ENCODE assay signal across 6 cellular contexts in genomic region chr20:37540838-37541237, GRCh38. TPM values are rescaled to one million over a fixed set of nuclear protein-coding genes. Genes with fewer than 3 reads are reported as not detected.
"Had no signal": no experiment of that assay in that cellular context is flagged by ENCODE, and none has a peak within 500 bp of the region (broad histone marks: within the 10 kb centered on the region; RNA-seq: fewer than 3 reads in every experiment).

No MANE protein-coding gene starts in this region.

RNA-seq across cellular contexts. Expression of gene NNAT, which starts 19.8 kb away (rescaled TPM):
- total RNA-seq: LHCN-M2, M059J, PC-9, RPMI7951, SJCRH30, SK-MEL-5 had no signal
